26 cellular contexts compared by ENCODE assay signal in the genomic region with DNA sequence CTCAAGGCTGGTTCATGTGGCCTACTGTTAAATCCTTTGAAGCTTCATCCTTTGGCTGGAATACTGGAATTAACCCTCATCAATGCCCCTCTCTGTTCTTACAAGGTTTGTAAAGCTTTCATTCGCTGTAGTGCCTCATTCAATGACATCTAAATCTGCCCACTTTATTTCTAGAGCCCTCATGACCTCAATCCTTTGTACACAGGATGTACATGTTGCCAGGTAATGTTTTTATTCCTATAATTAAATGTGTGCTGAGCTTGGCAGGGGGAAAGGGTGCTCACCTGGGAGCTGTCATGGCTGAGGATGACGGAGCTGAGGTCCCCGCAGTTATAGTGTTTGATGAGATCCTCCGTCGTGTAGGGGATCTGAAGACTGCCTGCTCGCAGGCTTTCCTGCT. TPM values are rescaled to one million over a fixed set of nuclear protein-coding genes. Genes with fewer than 3 reads are reported as not detected.
A peak's percentile ranks its signal among the peaks of the same experiment; 100 is the strongest.
DNase-seq lines count a peak whose midpoint lies in the region; ATAC-seq, FAIRE-seq and TF ChIP-seq lines count a peak whose summit lies in the region.
"Had no signal": no experiment of that assay in that cellular context is flagged by ENCODE, and none has a peak within 500 bp of the region (broad histone marks: within the 10 kb centered on the region; RNA-seq: fewer than 3 reads in every experiment).

No MANE protein-coding gene starts in this region.

- H3K18ac ChIP-seq in H1 (ENCODE audit: extremely low read depth, low read length): no peak overlapping the region

- H2BK120ac ChIP-seq in H1 (replicated peaks; ENCODE audit: low read depth, low read length): no peak overlapping the region

- no peak overlapping the region for H3K4ac ChIP-seq in H1 (replicated peaks; ENCODE audit: insufficient read length, low read depth, low read length)

- no peaks in the 10 kb centered on the region for H3K23me2 ChIP-seq in H1 (ENCODE audit: low read depth, low read length)

- no peak overlapping the region for H3K14ac ChIP-seq in H1 (ENCODE audit: insufficient read length)

- peak overlapping the region; percentile 75 to 89 for H3K4me3 Mint-ChIP-seq in activated T-cell treated with anti-CD3 and anti-CD28 coated beads, Interleukin-2, amount 50 U/mL, for 72 hours
- H3K4me3 Mint-ChIP-seq in CD8-positive, alpha-beta memory T cell: peak overlapping the region; percentile 4 to 80 (median 57)
- no peak overlapping the region for H3K4me3 Mint-ChIP-seq in activated CD8-positive, alpha-beta T cell treated with anti-CD3 and anti-CD28 coated beads, Interleukin-2, amount 10 ng/mL, durations not matched to agents 7 days and 5 days
- H3K4me3 Mint-ChIP-seq: mesothelial cell of epicardium; nephron progenitor cell; stimulated activated naive B cell treated with anti-CD40 and anti-IgM and Interleukin-4, amounts not matched to agents 10 μg/mL and 1 μg/mL and 100 μg/mL, for 72 hours; WTC11 had no signal

- 0 out of 2 replicates have a peak overlapping the region, but pooled peaks have one; percentile 13 for H2BK5ac ChIP-seq in H1 (ENCODE audit: low read depth, low read length)

- no peak overlapping the region for H4K8ac ChIP-seq in H1 (ENCODE audit: extremely low read depth, insufficient read depth, low read length)

- no peaks in the 10 kb centered on the region for H3K27me3 Mint-ChIP-seq in activated T-cell treated with anti-CD3 and anti-CD28 coated beads, Interleukin-2, amount 50 U/mL, for 72 hours (ENCODE audit: low read depth)
- peaks cover 0 to 3% of the 10 kb centered on the region in 2 donors for H3K27me3 Mint-ChIP-seq in CD8-positive, alpha-beta memory T cell
- no peaks in the 10 kb centered on the region for H3K27me3 Mint-ChIP-seq in activated CD8-positive, alpha-beta T cell treated with anti-CD3 and anti-CD28 coated beads, Interleukin-2, amount 10 ng/mL, durations not matched to agents 7 days and 5 days (ENCODE audit: low read depth)
- H3K27me3 Mint-ChIP-seq: stimulated activated naive B cell treated with anti-CD40 and anti-IgM and Interleukin-4, amounts not matched to agents 10 μg/mL and 1 μg/mL and 100 μg/mL, for 72 hours had no signal

- no peak overlapping the region for H3K9ac ChIP-seq in H1 (replicated peaks in 1 of 4; ENCODE audit: extremely low read depth in 1 of 4, low read depth in 3 of 4, low read length in 3 of 4)

- peaks cover 15 to 26% of the 10 kb centered on the region in 2 donors for H3K36me3 Mint-ChIP-seq in activated T-cell treated with anti-CD3 and anti-CD28 coated beads, Interleukin-2, amount 50 U/mL, for 72 hours (ENCODE audit: insufficient read depth in 2 of 2)
- H3K36me3 Mint-ChIP-seq in CD8-positive, alpha-beta memory T cell: peaks cover 12 to 37% (median 26%) of the 10 kb centered on the region in 3 donors
- peaks cover 64% of the 10 kb centered on the region for H3K36me3 Mint-ChIP-seq in activated CD8-positive, alpha-beta T cell treated with anti-CD3 and anti-CD28 coated beads, Interleukin-2, amount 10 ng/mL, durations not matched to agents 7 days and 5 days (ENCODE audit: low read depth)
- H3K36me3 Mint-ChIP-seq: mesothelial cell of epicardium had no signal

- H3K4me2 ChIP-seq in H1 (ENCODE audit: insufficient read depth in 1 of 2, low read depth in 2 of 2, low read length in 2 of 2): no peak overlapping the region
- H3K4me2 ChIP-seq: smooth muscle cell had no signal

- CTCF ChIA-PET in CD8-positive, alpha-beta memory T cell (lab: Charles Lee): interaction anchor here (0.9 to 2.9 kb wide), 10 partner anchors 9 to 315 kb away, joined by 3 to 15 read pairs (median 6); no protein-coding TSS in a partner anchor
- CTCF ChIA-PET in activated CD8-positive, alpha-beta T cell treated with anti-CD3 and anti-CD28 coated beads, Interleukin-2, amount 10 ng/mL, durations not matched to agents 7 days and 5 days (lab: Charles Lee): interaction anchor here (1.0 to 5.5 kb wide), 7 partner anchors 8 to 100 kb away, joined by 3 to 18 read pairs (median 7); no protein-coding TSS in a partner anchor
- CTCF ChIA-PET in H1 (lab: Charles Lee; ENCODE audit: partially characterized antibody): interaction anchor here (1.0 to 4.8 kb wide), 4 partner anchors 9 to 192 kb away, joined by 3 to 23 read pairs (median 14); no protein-coding TSS in a partner anchor

- no peak overlapping the region for H2AK5ac ChIP-seq in H1 (ENCODE audit: low read depth, low read length)

- H3K79me1 ChIP-seq in H1 (ENCODE audit: low read depth, low read length): 0 out of 2 replicates have a peak, but pooled peaks cover 2% of the 10 kb centered on the region

- TF ChIP-seq CTCF in H1 (IDR thresholded peaks at IDR 0.05; ENCODE audit: control extremely low read depth in 1 of 3, insufficient read depth in 1 of 3, low read depth in 1 of 3, low read length in 3 of 3): no peak

- WGBS in H1 (ENCODE audit: extremely low coverage in 1 of 2, insufficient coverage in 1 of 2, insufficient read length in 1 of 2, insufficient replicate concordance in 2 of 2, low coverage in 1 of 2, low lambda C conversion rate in 2 of 2, missing lambda C conversion rate in 1 of 2), 2 experiments: 95% methylated on average over 6 of the region's 6 CpGs; no CpG with 5 or more reads in 1 of the 2 experiments

- POLR2A ChIA-PET in CD8-positive, alpha-beta memory T cell (lab: Charles Lee): interaction anchor here (0.5 to 0.7 kb wide), 2 partner anchors 58 to 65 kb away, joined by 3 read pairs; no protein-coding TSS in a partner anchor
- POLR2A ChIA-PET in activated CD8-positive, alpha-beta T cell treated with anti-CD3 and anti-CD28 coated beads, Interleukin-2, amount 10 ng/mL, durations not matched to agents 7 days and 5 days (lab: Charles Lee): interaction anchor here (0.8 to 1.6 kb wide), 3 partner anchors 14 to 59 kb away, joined by 4 to 6 read pairs (median 5); no protein-coding TSS in a partner anchor
- POLR2A ChIA-PET in H1 (lab: Charles Lee; ENCODE audit: partially characterized antibody): no interaction called here

- no peak overlapping the region for H4K91ac ChIP-seq in H1 (replicated peaks; ENCODE audit: insufficient read length, low read length)

- peak overlapping the region; percentile 25 for H3K4me3 ChIP-seq in CD8-positive, alpha-beta memory T cell (ENCODE audit: low read length)
- H3K4me3 ChIP-seq in H1 (ENCODE audit: extremely low read depth in 1 of 4, insufficient read depth in 2 of 4, low read depth in 3 of 4, low read length in 4 of 4) (no peak overlapping the region), SJCRH30 (no peak overlapping the region)
- H3K4me3 ChIP-seq: ovary, smooth muscle cell, tibial artery had no signal

- H3K23ac ChIP-seq in H1 (ENCODE audit: insufficient read length): no peak overlapping the region

- no peak overlapping the region for H2AFZ ChIP-seq in H1 (ENCODE audit: low read length)

- no peaks in the 10 kb centered on the region for H3K27me3 ChIP-seq in CD8-positive, alpha-beta memory T cell (ENCODE audit: insufficient read depth, low read length, poor library complexity, severe bottlenecking)
- H3K27me3 ChIP-seq in H1 (replicated peaks in 1 of 4; ENCODE audit: control insufficient read depth in 3 of 4, extremely low read depth in 1 of 4, insufficient read depth in 3 of 4, low read length in 3 of 4) (no peaks in the 10 kb centered on the region), SJCRH30 (no peaks in the 10 kb centered on the region)
- H3K27me3 ChIP-seq: ovary had no signal

- no peak overlapping the region for H2BK20ac ChIP-seq in H1 (ENCODE audit: low read length)

- H3K9me3 Mint-ChIP-seq in activated T-cell treated with anti-CD3 and anti-CD28 coated beads, Interleukin-2, amount 50 U/mL, for 72 hours: peaks cover 2 to 3% of the 10 kb centered on the region in 2 donors
- peaks cover under 1 to 4% (median 1%) of the 10 kb centered on the region in 5 donors for H3K9me3 Mint-ChIP-seq in CD8-positive, alpha-beta memory T cell
- peaks cover 7% of the 10 kb centered on the region for H3K9me3 Mint-ChIP-seq in activated CD8-positive, alpha-beta T cell treated with anti-CD3 and anti-CD28 coated beads, Interleukin-2, amount 10 ng/mL, durations not matched to agents 7 days and 5 days (ENCODE audit: insufficient read depth)

- no peaks in the 10 kb centered on the region for H3K79me2 ChIP-seq in H1 (ENCODE audit: control insufficient read depth in 1 of 2, insufficient read depth in 2 of 2, low read length in 2 of 2)

- no peak overlapping the region for H4K5ac ChIP-seq in H1 (ENCODE audit: insufficient read length, low read depth, low read length)

- no peak overlapping the region for H3K27ac ChIP-seq in CD8-positive, alpha-beta memory T cell (ENCODE audit: low read depth, low read length)
- H3K27ac ChIP-seq in H1 (ENCODE audit: low read depth, low read length): no peak overlapping the region
- H3K27ac ChIP-seq in SJCRH30: no peak overlapping the region
- H3K27ac ChIP-seq: ovary, tibial artery had no signal

- peaks cover 74% of the 10 kb centered on the region for H3K4me1 Mint-ChIP-seq in activated T-cell treated with anti-CD3 and anti-CD28 coated beads, Interleukin-2, amount 50 U/mL, for 72 hours (ENCODE audit: low read depth)
- H3K4me1 Mint-ChIP-seq in CD8-positive, alpha-beta memory T cell: peaks cover 83 to 94% (median 93%) of the 10 kb centered on the region in 3 donors
- H3K4me1 Mint-ChIP-seq in activated CD8-positive, alpha-beta T cell treated with anti-CD3 and anti-CD28 coated beads, Interleukin-2, amount 10 ng/mL, durations not matched to agents 7 days and 5 days (ENCODE audit: low read depth): peaks cover 69% of the 10 kb centered on the region
- H3K4me1 Mint-ChIP-seq: mesothelial cell of epicardium had no signal

- DNase-seq in activated T-cell treated with anti-CD3 and anti-CD28 coated beads, Interleukin-2, amount 50 U/mL, for 72 hours: no peak
- no peak for DNase-seq in activated T-cell treated with anti-CD3 and anti-CD28 coated beads, Interleukin-2, amount 50 U/mL, for 1 hour
- peak in 1 of 5 donors; percentile 76 for DNase-seq in CD8-positive, alpha-beta memory T cell
- no peak for DNase-seq in activated CD8-positive, alpha-beta T cell treated with anti-CD3 and anti-CD28 coated beads, Interleukin-2, amount 10 ng/mL, durations not matched to agents 7 days and 5 days
- DNase-seq in H1 (ENCODE audit: low read depth in 1 of 2, low spot score in 2 of 2): no peak
- no peak for DNase-seq in KG1 (lab: John Stamatoyannopoulos, UW)
- DNase-seq in GF-D8 (lab: John Stamatoyannopoulos, UW): no peak
- DNase-seq in SJCRH30: no peak
- DNase-seq: activated effector memory CD4-positive, alpha-beta T cell treated with Interleukin-2 at 50 U/mL for 16 hours; cortex of kidney; DMS153; NCI-H1048; NCI-H1694 treated with DMSO at 0.1 percent for 48 hours; NCI-H2171 treated with DMSO at 0.1 percent for 48 hours; NCI-H524; nephron progenitor cell; ovary; stimulated activated CD4-positive, alpha-beta T cell treated with anti-CD3 and anti-CD28 coated beads, Interleukin-4, amount 100 ng/mL, for 1 hour; stimulated activated naive B cell treated with anti-CD40 and anti-IgM and Interleukin-4, amounts not matched to agents 10 μg/mL and 1 μg/mL and 100 μg/mL, for 72 hours; T-helper 9 cell had no signal

- H2BK12ac ChIP-seq in H1 (ENCODE audit: low read depth, low read length): no peak overlapping the region

- H2BK15ac ChIP-seq in H1 (ENCODE audit: low read length): no peak overlapping the region

- peaks cover 15% of the 10 kb centered on the region for H3K36me3 ChIP-seq in CD8-positive, alpha-beta memory T cell (ENCODE audit: insufficient read depth, low read length)
- no peaks in the 10 kb centered on the region; a peak in 2 of 8 replicates for H3K36me3 ChIP-seq in H1 (ENCODE audit: control insufficient read depth in 2 of 4, insufficient read depth in 4 of 4, low read length in 3 of 4)
- H3K36me3 ChIP-seq in SJCRH30: no peaks in the 10 kb centered on the region
- H3K36me3 ChIP-seq: ovary, tibial artery had no signal

- no peak for TF ChIP-seq POLR2A in H1 (IDR thresholded peaks at IDR 0.05; ENCODE audit: control extremely low read depth in 1 of 2, low read depth in 2 of 2, low read length in 2 of 2)

- H3K27ac Mint-ChIP-seq in activated T-cell treated with anti-CD3 and anti-CD28 coated beads, Interleukin-2, amount 50 U/mL, for 72 hours: peak overlapping the region; percentile 94
- H3K27ac Mint-ChIP-seq in CD8-positive, alpha-beta memory T cell: peak overlapping the region; percentile 83 to 98 (median 93)
- peak overlapping the region; percentile 71 for H3K27ac Mint-ChIP-seq in activated CD8-positive, alpha-beta T cell treated with anti-CD3 and anti-CD28 coated beads, Interleukin-2, amount 10 ng/mL, durations not matched to agents 7 days and 5 days
- H3K27ac Mint-ChIP-seq: mesothelial cell of epicardium, nephron progenitor cell, WTC11 had no signal

- TF ChIP-seq RAD21 in H1 (IDR thresholded peaks at IDR 0.05 in 1 of 2, conservative IDR thresholded peaks at IDR 0.05 in 1 of 2; ENCODE audit: low read depth in 2 of 2, low read length in 2 of 2): no peak

- no peak for FAIRE-seq in H1 (lab: Jason Lieb, UNC)
- FAIRE-seq: bronchial epithelial cell, islet of Langerhans had no signal

- H3K9me3 ChIP-seq in CD8-positive, alpha-beta memory T cell (ENCODE audit: low read length): no peaks in the 10 kb centered on the region
- no peaks in the 10 kb centered on the region for H3K9me3 ChIP-seq in H1 (ENCODE audit: insufficient read depth in 2 of 2, low read depth in 1 of 2, low read length in 1 of 2)
- H3K9me3 ChIP-seq in SJCRH30 (replicated peaks): no peaks in the 10 kb centered on the region; the same call in 1 of the 2 replicates
- H3K9me3 ChIP-seq: ovary had no signal

- ATAC-seq in activated T-cell treated with anti-CD3 and anti-CD28 coated beads, Interleukin-2, amount 50 U/mL, for 72 hours (replicated peaks in 1 of 2): no peak
- ATAC-seq in activated CD8-positive, alpha-beta T cell treated with anti-CD3 and anti-CD28 coated beads, Interleukin-2, amount 10 ng/mL, durations not matched to agents 7 days and 5 days: no peak
- ATAC-seq: WTC11 had no signal

- H3K4me1 ChIP-seq in CD8-positive, alpha-beta memory T cell (ENCODE audit: insufficient read depth, low read length): peaks cover 96% of the 10 kb centered on the region
- H3K4me1 ChIP-seq in H1 (replicated peaks in 1 of 4; ENCODE audit: control insufficient read depth in 3 of 4, insufficient read depth in 4 of 4, low read length in 3 of 4) (peaks cover 0 to 7% (median 0%) of the 10 kb centered on the region in 4 experiments; a peak in 1 of 7 replicates), SJCRH30 (peaks cover 10% of the 10 kb centered on the region)
- H3K4me1 ChIP-seq: tibial artery had no signal

- H4K20me1 ChIP-seq in H1 (replicated peaks in 1 of 2; ENCODE audit: control insufficient read depth in 1 of 2, insufficient read depth in 2 of 2, low read length in 2 of 2): no peaks in the 10 kb centered on the region

- H3K56ac ChIP-seq in H1 (replicated peaks; ENCODE audit: insufficient read length, low read depth, low read length): no peak overlapping the region

- TF ChIP-seq EP300 in H1 (IDR thresholded peaks at IDR 0.05; ENCODE audit: borderline replicate concordance in 1 of 2, low read depth in 2 of 2, low read length in 2 of 2): no peak

RNA-seq across cellular contexts. Expression of a gene that starts 39.3 kb away (rescaled TPM):
- total RNA-seq in activated T-cell treated with anti-CD3 and anti-CD28 coated beads, Interleukin-2, amount 50 U/mL, for 72 hours: 10 to 100 TPM; 35.1 to 39.4 TPM
- 10 to 100 TPM; 20.3 to 20.8 TPM for total RNA-seq in CD8-positive, alpha-beta memory T cell
- polyA plus RNA-seq in CD8-positive, alpha-beta memory T cell: 36.6 TPM
- 10 to 100 TPM; 71.9 to 73.2 TPM for total RNA-seq in activated CD8-positive, alpha-beta T cell treated with anti-CD3 and anti-CD28 coated beads, Interleukin-2, amount 10 ng/mL, durations not matched to agents 7 days and 5 days
- 18.6 and 19.7 TPM in 2 replicates for total RNA-seq in H1 (2021; fragmentation: NEBNext Ultra II Directional; extraction: Animal tissue kit (Norgen Biotek cat#: 25700))
- 17.3 and 17.6 TPM in 2 replicates for polyA plus RNA-seq in H1 (2011; rRNA removed)
- polyA plus RNA-seq in H1 (2011; cell fraction: cytosol; rRNA removed): 11.8 TPM
- polyA plus RNA-seq in H1 (2011; cell fraction: nucleus; rRNA removed): 60.0 TPM
- polyA plus RNA-seq in H1 (2012, experiment 1 of 2): 14.8 to 18.1 TPM (median 16.3 TPM) in 4 replicates
- polyA plus RNA-seq in H1 (2012, experiment 2 of 2): 7.3 TPM
- 27.0 TPM for polyA plus RNA-seq in H1 (2013, experiment 1 of 2)
- polyA plus RNA-seq in H1 (2013, experiment 2 of 2): 24.8 TPM
- polyA minus RNA-seq in H1 (2011; rRNA and poly(A)+ RNA removed): 58.8 and 70.9 TPM in 2 replicates
- 22.2 TPM for polyA minus RNA-seq in H1 (2011; cell fraction: cytosol; rRNA and poly(A)+ RNA removed)
- polyA minus RNA-seq in H1 (2011; cell fraction: nucleus; rRNA and poly(A)+ RNA removed): 67.6 TPM
- 0.86 and 1.4 TPM in 2 replicates for total RNA-seq in SJCRH30 (2014; rRNA removed; shearing (Covaris generic))
- total RNA-seq: smooth muscle cell had no signal
